ENCODE assay signal across 1 cellular context in the genomic region with DNA sequence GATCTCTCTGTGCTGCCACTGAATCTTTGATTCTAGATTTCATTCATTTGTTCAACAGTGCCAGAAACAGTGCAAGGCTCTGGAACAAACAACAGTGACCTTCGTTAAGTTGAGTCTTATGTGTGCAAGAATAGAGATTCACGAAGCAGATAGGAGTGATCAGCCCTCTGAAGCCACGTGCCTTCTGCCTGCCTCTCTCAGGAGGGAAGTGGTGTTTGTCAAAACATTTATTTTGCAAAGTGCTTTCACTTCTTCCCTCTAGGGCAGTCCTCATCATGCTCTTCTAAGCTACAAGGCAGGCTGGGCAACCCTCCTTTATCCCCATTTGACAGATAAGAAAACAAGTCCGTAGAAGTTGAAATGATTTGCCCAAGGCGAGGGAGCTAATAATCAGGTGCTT.
TF ChIP-seq lines count a peak whose summit lies in the region.

No MANE protein-coding gene starts in this region.

TF ChIP-seq in H1, 55 proteins besides CTCF, POLR2A, EP300 and RAD21 (continued from another document):
- no peak for TF ChIP-seq RBBP5 (IDR thresholded peaks at IDR 0.05; ENCODE audit: borderline replicate concordance, low read depth, low read length)
